Comparison of ENCODE assay signal across 8 cellular contexts in the genomic region with DNA sequence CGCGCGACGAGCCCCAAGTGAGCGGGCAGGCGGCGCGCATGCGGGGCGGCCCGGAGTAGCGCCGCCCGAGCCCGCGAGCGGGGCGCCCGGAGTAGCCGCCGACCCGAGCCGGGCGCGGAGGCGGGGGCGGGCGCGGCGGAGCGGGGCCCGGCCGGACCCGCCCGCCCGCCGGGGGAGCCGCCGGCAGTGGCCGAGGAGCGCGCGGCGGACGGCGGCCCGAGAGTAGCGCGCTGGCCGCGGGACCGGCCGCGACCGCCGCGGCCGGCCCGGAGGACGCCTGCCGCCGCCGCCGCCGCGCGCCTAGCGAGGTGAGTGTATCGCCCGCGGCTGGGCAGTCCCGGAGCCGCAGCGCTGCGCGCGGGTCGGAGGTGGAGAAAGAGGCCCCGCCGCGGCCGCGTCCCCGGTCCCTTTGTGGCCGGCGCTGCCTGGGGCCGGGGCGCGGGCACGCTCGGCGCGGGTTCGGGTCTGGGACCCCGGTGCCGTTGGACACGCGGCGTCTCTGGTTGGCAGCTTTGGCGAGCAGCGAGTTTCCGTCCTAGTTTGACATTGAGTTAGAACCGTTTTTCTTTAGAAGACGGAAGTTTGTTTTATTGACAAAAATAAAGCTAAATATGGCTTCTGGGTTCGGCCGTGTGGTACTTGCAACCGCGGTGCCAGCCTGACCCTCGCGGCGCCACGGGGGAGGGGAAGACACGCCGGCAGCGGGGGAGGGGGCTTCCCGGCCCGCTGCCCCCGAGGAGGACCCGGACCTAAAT. TPM values are rescaled to one million over a fixed set of nuclear protein-coding genes. Genes with fewer than 3 reads are reported as not detected.
DNase-seq lines count a peak whose midpoint lies in the region; ATAC-seq and TF ChIP-seq lines count a peak whose summit lies in the region.

A gene (plus strand): TSS at position 186 of the 755 bp plus-strand sequence. CDS start 72,923 bp downstream, outside the sequence.

- DNase-seq in SKM-1 treated with dmso at 0.1 percent for 144 hours (lab: John Stamatoyannopoulos, UW; ENCODE audit: unreplicated experiment) (peak; percentile 16), SKM-1 (lab: John Stamatoyannopoulos, UW; ENCODE audit: unreplicated experiment) (no peak), adipocyte (ENCODE audit: low read depth) (peak; percentile 62), left ventricle myocardium inferior (peak; percentile 37), psoas muscle (peak; percentile 36 to 61), GM19240 (ENCODE audit: insufficient read length, low spot score) (no peak)

- intact Hi-C loops in left ventricle myocardium inferior (cut with micrococcal nuclease) (loop anchor here (10.0 kb wide), 2 partner anchors 87 to 177 kb away; a partner anchor contains a TSS), psoas muscle (cut with DNase I) (loop anchor here (5.0 to 10.0 kb wide), 3 partner anchors 71 to 373 kb away; no protein-coding TSS in a partner anchor)

- H3K4me3 ChIP-seq in OCI-LY3 (ENCODE audit: low read length) (peak within 1 kb of the TSS; percentile 98), adipocyte (ENCODE audit: low read length) (peak within 1 kb of the TSS; percentile 87), left ventricle myocardium inferior (peak within 1 kb of the TSS; percentile 85), psoas muscle (peak within 1 kb of the TSS; percentile 95)

- peaks cover 50% of the 10 kb centered on the region for H3K79me2 ChIP-seq in OCI-LY3 (ENCODE audit: low read length)

- peaks cover 21% of the 10 kb centered on the region for H3K27me3 ChIP-seq in OCI-LY3 (ENCODE audit: low read depth, low read length)
- no peaks in the 10 kb centered on the region for H3K27me3 ChIP-seq in adipocyte (replicated peaks; ENCODE audit: control insufficient read depth, insufficient read depth, low read length)
- H3K27me3 ChIP-seq in left ventricle myocardium inferior (ENCODE audit: low read depth), result no peaks in the 10 kb centered on the region
- H3K27me3 ChIP-seq in psoas muscle (ENCODE audit: insufficient read depth in 3 of 3, low read length in 2 of 3), result no peaks in the 10 kb centered on the region

- H3K4me2 ChIP-seq in OCI-LY3 (ENCODE audit: low read length), result peak within 1 kb of the TSS; percentile 96

- ATAC-seq in psoas muscle (peak; percentile 53 to 72 (median 67)), GM19467 (IDR thresholded peaks at IDR 0.05; ENCODE audit: unreplicated experiment) (no peak)

- H4K20me1 ChIP-seq in OCI-LY3 (ENCODE audit: insufficient read depth, low read length), result no peaks in the 10 kb centered on the region; the same call in 1 of the 2 replicates

- 0 to 1% (median 1%) methylated on average over 42 to 79 of the region's 119 CpGs for WGBS in psoas muscle, 3 donors

- peak within 1 kb of the TSS; percentile 62 for H3K27ac ChIP-seq in OCI-LY3 (ENCODE audit: low read length)
- H3K27ac ChIP-seq in left ventricle myocardium inferior (replicated peaks), result peak within 1 kb of the TSS; percentile 97
- peak within 1 kb of the TSS; percentile 98 for H3K27ac ChIP-seq in psoas muscle

- TF ChIP-seq CTCF in OCI-LY3 (IDR thresholded peaks at IDR 0.05; ENCODE audit: low read depth, low read length) (no peak), left ventricle myocardium inferior (IDR thresholded peaks at IDR 0.05; ENCODE audit: borderline replicate concordance) (no peak), psoas muscle (IDR thresholded peaks at IDR 0.05) (no peak)

- peak within 1 kb of the TSS; percentile 74; the same call in 1 of the 2 replicates for H2AFZ ChIP-seq in OCI-LY3 (ENCODE audit: low read depth, low read length)

- H3K9me3 ChIP-seq in OCI-LY3 (ENCODE audit: insufficient read depth, low read length) (peaks cover 1% of the 10 kb centered on the region; the same call in 1 of the 2 replicates), adipocyte (ENCODE audit: control insufficient read depth, low read length) (no peaks in the 10 kb centered on the region), left ventricle myocardium inferior (replicated peaks) (peaks cover 3% of the 10 kb centered on the region), psoas muscle (no peaks in the 10 kb centered on the region)

- H3K4me1 ChIP-seq in OCI-LY3 (ENCODE audit: low read length), result peaks cover 30% of the 10 kb centered on the region
- peaks cover 27% of the 10 kb centered on the region for H3K4me1 ChIP-seq in adipocyte (ENCODE audit: control insufficient read depth, insufficient read depth, low read length)
- H3K4me1 ChIP-seq in left ventricle myocardium inferior, result peaks cover 36% of the 10 kb centered on the region
- peaks cover 17% of the 10 kb centered on the region for H3K4me1 ChIP-seq in psoas muscle

- H3K36me3 ChIP-seq in OCI-LY3 (replicated peaks; ENCODE audit: low read depth, low read length) (peaks cover 17% of the 10 kb centered on the region), adipocyte (ENCODE audit: control insufficient read depth, insufficient read depth, low read length, severe bottlenecking) (no peaks in the 10 kb centered on the region), left ventricle myocardium inferior (no peaks in the 10 kb centered on the region), psoas muscle (ENCODE audit: insufficient read depth in 1 of 2, low read depth in 1 of 2) (no peaks in the 10 kb centered on the region)

- H3K9ac ChIP-seq in OCI-LY3 (ENCODE audit: low read length), result peak within 1 kb of the TSS; percentile 92
- peak within 1 kb of the TSS; percentile 89 for H3K9ac ChIP-seq in adipocyte (ENCODE audit: low read length)

RNA-seq across cellular contexts. Expression of the gene that starts here (rescaled TPM):
- 47.8 TPM for total RNA-seq in left ventricle myocardium inferior
- total RNA-seq in psoas muscle, result 10 to 100 TPM; 29.5 to 58.7 (median 52.6) TPM
- 10 to 100 TPM; 23.7 to 70.3 (median 32.5) TPM for polyA plus RNA-seq in psoas muscle

Comparison
In these comparisons a context has a peak if more than half of its experiments do, and no peak if none do; other contexts are left out.
1. DNase-seq: peak in SKM-1 treated with dmso at 0.1 percent for 144 hours (single experiment), adipocyte (single experiment), left ventricle myocardium inferior (single experiment) and psoas muscle (2 of 2); none in SKM-1 (single experiment) and GM19240 (single experiment).
2. Peak in every context shown above with its lines, with median percentiles within 50 percentile points of each other: H3K27ac ChIP-seq and H3K4me3 ChIP-seq.